ENCODE assay signal across 8 cellular contexts in genomic region chr6:122471107-122472021, GRCh38. TPM values are rescaled to one million over a fixed set of nuclear protein-coding genes. Genes with fewer than 3 reads are reported as not detected.
DNase-seq lines count a peak whose midpoint lies in the region; ATAC-seq and TF ChIP-seq lines count a peak whose summit lies in the region.

TSS of gene SERINC1 (minus strand) at chr6:122471807. CDS start at chr6:122471737, 70 bp downstream.

- H3K4me3 ChIP-seq in PC-3 (ENCODE audit: low read length) (peak within 1 kb of the TSS; percentile 91), mucosa of descending colon (peak within 1 kb of the TSS; percentile 83)

- no peak for TF ChIP-seq CTCF in PC-3 (conservative IDR thresholded peaks at IDR 0.05; ENCODE audit: low read depth, low read length)
- TF ChIP-seq CTCF in mucosa of descending colon (IDR thresholded peaks at IDR 0.05) = no peak

- TSS peak; percentile 73 for BruUV-seq in PC-3 (replicated peaks; lab: Mats Ljungman, UMichigan)

- DNase-seq in DMS114 treated with DMSO at 0.1 percent for 48 hours (lab: John Stamatoyannopoulos, UW; ENCODE audit: unreplicated experiment) = peak; percentile 90
- DNase-seq in PC-3 = peak; percentile 90
- DNase-seq in activated T-cell treated with anti-CD3 and anti-CD28 coated beads for 48 hours (ENCODE audit: low read depth) = peak; percentile 85
- DNase-seq in epithelial cell of prostate (ENCODE audit: low read depth, low spot score) = peak; percentile 64
- peak; percentile 95 to 98 (median 97) for DNase-seq in mucosa of descending colon
- peak; percentile 88 for DNase-seq in stimulated activated CD8-positive, alpha-beta memory T cell treated with anti-CD3 and anti-CD28 coated beads, Interleukin-4, amount 100 ng/mL, for 24 hours (ENCODE audit: low read depth)

- peak within 1 kb of the TSS; percentile 95 for H3K4me2 ChIP-seq in PC-3 (ENCODE audit: low read length)

- H3K9me3 ChIP-seq in PC-3 (ENCODE audit: low read length) (no peaks in the 10 kb centered on the region), mucosa of descending colon (no peaks in the 10 kb centered on the region)

- peak within 1 kb of the TSS; percentile 86 for H3K9ac ChIP-seq in PC-3 (ENCODE audit: low read length)

- peaks cover 53% of the 10 kb centered on the region for H3K79me2 ChIP-seq in PC-3 (ENCODE audit: low read length)

- peaks cover 13% of the 10 kb centered on the region; the same call in 1 of the 2 replicates for H4K20me1 ChIP-seq in PC-3 (ENCODE audit: low read length)

- CTCF ChIA-PET in PC-3 (lab: Charles Lee) = interaction anchor here (0.6 kb wide), 2 partner anchors 9 to 59 kb away, joined by 3 read pairs; no protein-coding TSS in a partner anchor

- peak; percentile 99 for ATAC-seq in GM21576 (IDR thresholded peaks at IDR 0.05; ENCODE audit: unreplicated experiment)
- ATAC-seq in PC-3 = peak; percentile 89
- ATAC-seq in mucosa of descending colon = peak; percentile 99

- H3K36me3 ChIP-seq in PC-3 (ENCODE audit: low read depth, low read length) (no peaks in the 10 kb centered on the region), mucosa of descending colon (ENCODE audit: low read depth) (no peaks in the 10 kb centered on the region)

- H3K27ac ChIP-seq in PC-3 (ENCODE audit: low read length) (peak within 1 kb of the TSS; percentile 43), epithelial cell of prostate (peak within 1 kb of the TSS; percentile 88)

- intact Hi-C loops in PC-3 (cut with micrococcal nuclease) (loop anchor here (5.0 kb wide), 1 partner anchor 74 kb away; the partner anchor contains the start of gene HSF2), mucosa of descending colon (cut with DNase I, micrococcal nuclease) (no loop called here)

- no peaks in the 10 kb centered on the region for H3K9me2 ChIP-seq in PC-3 (replicated peaks; ENCODE audit: low read length)

- H2AFZ ChIP-seq in PC-3 (ENCODE audit: low read length) = peak within 1 kb of the TSS; percentile 95

- TF ChIP-seq RAD21 in Ishikawa (IDR thresholded peaks at IDR 0.05; ENCODE audit: low read depth) = no peak

- H3K4me1 ChIP-seq in PC-3 (ENCODE audit: insufficient read depth, low read length) = no peaks in the 10 kb centered on the region
- peaks cover 16% of the 10 kb centered on the region for H3K4me1 ChIP-seq in mucosa of descending colon (ENCODE audit: low read depth)

- H3F3A ChIP-seq in PC-3 (ENCODE audit: low read length, unreplicated experiment) = no peaks in the 10 kb centered on the region

- POLR2A ChIA-PET in PC-3 (lab: Charles Lee; ENCODE audit: unreplicated experiment) = interaction anchor here (0.5 to 0.6 kb wide), 2 partner anchors 21 to 282 kb away, joined by 3 read pairs; no protein-coding TSS in a partner anchor

- no peak for TF ChIP-seq EP300 in Ishikawa (IDR thresholded peaks at IDR 0.05; ENCODE audit: borderline replicate concordance)

- no peaks in the 10 kb centered on the region for H3K27me3 ChIP-seq in PC-3 (ENCODE audit: low read length)

TF ChIP-seq in Ishikawa, 13 proteins besides CTCF, POLR2A, EP300 and RAD21:
- TF ChIP-seq TCF12 (IDR thresholded peaks at IDR 0.05; ENCODE audit: low read depth) = peak; percentile 20; the same call in 1 of the 2 replicates
- TF ChIP-seq CEBPB (IDR thresholded peaks at IDR 0.05) = no peak; the same call in 1 of the 2 replicates
- peak; percentile 58 for TF ChIP-seq TAF1 (IDR thresholded peaks at IDR 0.05; ENCODE audit: low read depth)
- TF ChIP-seq CREB1 (IDR thresholded peaks at IDR 0.05; ENCODE audit: low read depth) = peak; percentile 71
- TF ChIP-seq YY1 (IDR thresholded peaks at IDR 0.05; ENCODE audit: low read depth) = peak; percentile 53; the same call in 1 of the 2 replicates

RNA-seq across cellular contexts. Expression of gene SERINC1, which starts in this region (rescaled TPM):
- 27.8 and 31.7 TPM in 2 replicates for total RNA-seq in PC-3 (2014; rRNA removed)
- total RNA-seq in mucosa of descending colon = 100 to 1,000 TPM; 111 to 201 (median 113) TPM

Comparison
In these comparisons a context has a peak if more than half of its experiments do, and no peak if none do; other contexts are left out.
1. Peak in every context shown above with its lines: DNase-seq, ATAC-seq, H3K4me3 ChIP-seq and H3K27ac ChIP-seq.